22 cellular contexts compared by ENCODE assay signal in the genomic region with DNA sequence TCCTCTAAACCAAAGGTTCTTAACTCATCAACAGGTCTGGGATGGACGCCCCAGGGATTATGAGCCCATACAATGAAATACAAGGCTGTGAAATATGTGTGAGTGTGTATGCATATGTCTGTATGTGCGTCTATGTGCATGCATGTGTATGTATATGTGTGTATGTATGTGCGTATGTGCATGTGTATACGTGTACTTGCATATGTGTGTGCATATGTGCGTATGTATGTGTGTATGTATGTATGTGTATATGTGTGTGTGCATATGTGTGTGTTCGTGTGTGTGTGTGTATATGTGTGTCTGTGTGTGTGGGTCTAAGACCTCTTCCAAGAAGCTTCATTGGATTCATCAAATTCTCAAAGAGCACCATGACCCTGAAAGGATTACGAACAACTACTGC.
DNase-seq lines count a peak whose midpoint lies in the region; ATAC-seq, FAIRE-seq and TF ChIP-seq lines count a peak whose summit lies in the region.
"Had no signal": no experiment of that assay in that cellular context is flagged by ENCODE, and none has a peak within 500 bp of the region (broad histone marks: within the 10 kb centered on the region; RNA-seq: fewer than 3 reads in every experiment).

No MANE protein-coding gene starts in this region.

- H4K91ac ChIP-seq in IMR-90 (ENCODE audit: insufficient read depth, low read depth, low read length), result no peak overlapping the region

- H4K20me1 ChIP-seq in IMR-90 (ENCODE audit: insufficient read depth, low read length), result no peaks in the 10 kb centered on the region

- H3K27ac Mint-ChIP-seq in nephron progenitor cell, result peak overlapping the region; percentile 36
- H3K27ac Mint-ChIP-seq: B cell had no signal

- no peak for ATAC-seq in IMR-90 (ENCODE audit: low read depth)
- ATAC-seq in GM19397 (IDR thresholded peaks at IDR 0.05; ENCODE audit: unreplicated experiment), result no peak
- ATAC-seq in HG03442 (IDR thresholded peaks at IDR 0.05; ENCODE audit: unreplicated experiment), result no peak
- ATAC-seq in sciatic nerve, result no peak
- ATAC-seq: HCT116 had no signal

- 0 out of 2 replicates have a peak, but pooled peaks cover 2% of the 10 kb centered on the region for H3K9me3 ChIP-seq in IMR-90 (ENCODE audit: control insufficient read depth, insufficient read depth, low read length)

- no peak overlapping the region for H3K4ac ChIP-seq in IMR-90 (ENCODE audit: low read depth, low read length)

- no peaks in the 10 kb centered on the region for H3K27me3 ChIP-seq in IMR-90 (ENCODE audit: control insufficient read depth, insufficient read depth, low read length)
- H3K27me3 ChIP-seq: BLaER1 treated with 17β-estradiol and CSF1 and Interleukin-3, amounts not matched to agents 10 nM and 100 nM had no signal

- intact Hi-C loops in IMR-90 (cut with micrococcal nuclease) (no loop called here), sciatic nerve (cut with DNase I) (no loop called here)

- no peak overlapping the region for H3K4me3 ChIP-seq in IMR-90 (ENCODE audit: insufficient read depth, low read depth, low read length)
- H3K4me3 ChIP-seq: BLaER1 treated with 17β-estradiol and CSF1 and Interleukin-3, amounts not matched to agents 10 nM and 100 nM had no signal

- H3K4me1 Mint-ChIP-seq in nephron progenitor cell, result peaks cover 78% of the 10 kb centered on the region

- H3K27me3 Mint-ChIP-seq in nephron progenitor cell (ENCODE audit: low read depth, poor library complexity), result peaks cover 3% of the 10 kb centered on the region
- H3K27me3 Mint-ChIP-seq: B cell, IgD-negative memory B cell had no signal

- no peak overlapping the region for H3K27ac ChIP-seq in IMR-90 (ENCODE audit: insufficient read depth, low read length)
- H3K27ac ChIP-seq: BLaER1 treated with 17β-estradiol and CSF1 and Interleukin-3, amounts not matched to agents 10 nM and 100 nM; HL-60 had no signal

- no peak overlapping the region for H2BK15ac ChIP-seq in IMR-90 (ENCODE audit: low read depth, low read length)

- BruUV-seq in IMR-90 (replicated peaks; lab: Mats Ljungman, UMichigan), result no TSS peak

- H2AFZ ChIP-seq in IMR-90 (replicated peaks; ENCODE audit: low read length, poor library complexity), result no peak overlapping the region

- no peak overlapping the region for H3K4me2 ChIP-seq in IMR-90 (ENCODE audit: low read depth, low read length)
- H3K4me2 ChIP-seq: BLaER1 treated with 17β-estradiol and CSF1 and Interleukin-3, amounts not matched to agents 10 nM and 100 nM had no signal

- H3K9me1 ChIP-seq in IMR-90 (ENCODE audit: insufficient read depth, low read length), result 0 out of 2 replicates have a peak, but pooled peaks cover 3% of the 10 kb centered on the region

- H3K4me1 ChIP-seq in IMR-90 (ENCODE audit: control insufficient read depth, insufficient read depth, low read length), result peaks cover 3% of the 10 kb centered on the region; the same call in 1 of the 2 replicates

- CTCF ChIA-PET in IMR-90 (lab: Yijun Ruan, JAX), result interaction anchor here (0.5 kb wide), 1 partner anchor 30 kb away, joined by 3 read pairs; no protein-coding TSS in a partner anchor

- TF ChIP-seq POLR2A in GM12891 (IDR thresholded peaks at IDR 0.05; ENCODE audit: low read depth, low read length) (no peak), IMR-90 (IDR thresholded peaks at IDR 0.05; ENCODE audit: low read depth, low read length) (no peak)

- 84% methylated on average over 4 of the region's 7 CpGs; no CpG with 5 or more reads in 1 of the 2 experiments for WGBS in IMR-90 (ENCODE audit: extremely low coverage in 2 of 2, insufficient read length in 1 of 2), 2 experiments

- H3K9me3 Mint-ChIP-seq in nephron progenitor cell, result no peaks in the 10 kb centered on the region
- H3K9me3 Mint-ChIP-seq: CD8-positive, alpha-beta memory T cell; IgD-negative memory B cell had no signal

- no peak overlapping the region for H2BK5ac ChIP-seq in IMR-90 (ENCODE audit: low read depth, low read length, poor library complexity, severe bottlenecking)

- H3K56ac ChIP-seq in IMR-90 (ENCODE audit: extremely low read depth, insufficient read depth, low read length), result no peak overlapping the region

- peaks cover 7% of the 10 kb centered on the region for H3K36me3 Mint-ChIP-seq in nephron progenitor cell (ENCODE audit: low read depth)

- H4K8ac ChIP-seq in IMR-90 (ENCODE audit: low read depth in 2 of 2, low read length in 2 of 2), result no peak overlapping the region

- H3K79me1 ChIP-seq in IMR-90 (ENCODE audit: low read depth in 1 of 2, low read length in 2 of 2), result no peaks in the 10 kb centered on the region

- H2BK20ac ChIP-seq in IMR-90 (ENCODE audit: low read depth, low read length), result no peak overlapping the region

- H3K4me3 Mint-ChIP-seq in nephron progenitor cell, result no peak overlapping the region
- H3K4me3 Mint-ChIP-seq: B cell, IgD-negative memory B cell had no signal

- H3K18ac ChIP-seq in IMR-90 (ENCODE audit: low read depth, low read length), result no peak overlapping the region

- no peaks in the 10 kb centered on the region for H3K36me3 ChIP-seq in IMR-90 (ENCODE audit: control insufficient read depth, insufficient read depth, low read length)

- no peak overlapping the region for H4K5ac ChIP-seq in IMR-90 (ENCODE audit: low read depth, low read length)

- no peak for TF ChIP-seq RAD21 in IMR-90 (IDR thresholded peaks at IDR 0.05; ENCODE audit: low read length)

- peak overlapping the region; percentile 36 for H2AK9ac ChIP-seq in IMR-90 (replicated peaks; ENCODE audit: low read depth, low read length, poor library complexity)

- TF ChIP-seq CTCF in IMR-90 (conservative IDR thresholded peaks at IDR 0.05; ENCODE audit: low read depth, low read length) (no peak), nephron progenitor cell (IDR thresholded peaks at IDR 0.05) (no peak)

- DNase-seq in GM12891 (ENCODE audit: insufficient read length, low spot score) (no peak), IMR-90 (no peak), nephron progenitor cell (no peak), urothelium cell line (ENCODE audit: low spot score) (no peak), sciatic nerve (ENCODE audit: low spot score) (no peak)
- DNase-seq: CD8-positive, alpha-beta memory T cell; COR-L47; DMS 273 treated with DMSO at 0.1 percent for 48 hours; DMS53; DND-41; EL; GOT3; H7; KBM-7 had no signal

- no peak overlapping the region for H3K14ac ChIP-seq in IMR-90 (replicated peaks; ENCODE audit: low read depth, low read length)

- dilution Hi-C loops in IMR-90 (cut with HindIII; ENCODE audit: low sequenced_read_pairs, unreplicated experiment), result no loop called here

- H3K23ac ChIP-seq in IMR-90 (ENCODE audit: low read depth, low read length), result no peak overlapping the region

- POLR2A ChIA-PET in IMR-90 (lab: Charles Lee; ENCODE audit: unreplicated experiment), result no interaction called here

- FAIRE-seq in GM12891 (lab: Jason Lieb, UNC), result peak; percentile 77
- peak; percentile 92 for FAIRE-seq in urothelium cell line (lab: Jason Lieb, UNC)
- FAIRE-seq: GM12892 had no signal

- in situ Hi-C loops in IMR-90 (cut with MboI; ENCODE audit: low sequenced_read_pairs), result no loop called here

- H2AK5ac ChIP-seq in IMR-90 (ENCODE audit: low read depth, low read length), result no peak overlapping the region

- H3K9ac ChIP-seq in IMR-90 (ENCODE audit: low read depth, low read length), result no peak overlapping the region
- H3K9ac ChIP-seq: BLaER1 treated with 17β-estradiol and CSF1 and Interleukin-3, amounts not matched to agents 10 nM and 100 nM had no signal

- no peak overlapping the region for H2BK120ac ChIP-seq in IMR-90 (ENCODE audit: low read depth, low read length)

TF ChIP-seq in GM12891, 5 proteins besides CTCF, POLR2A, EP300 and RAD21:
- TF ChIP-seq POLR2AphosphoS5 (IDR thresholded peaks at IDR 0.05; ENCODE audit: low read depth, low read length) (no peak), TAF1 (IDR thresholded peaks at IDR 0.05; ENCODE audit: low read depth, low read length) (no peak), SPI1 (IDR thresholded peaks at IDR 0.05; ENCODE audit: low read depth, low read length) (no peak), PAX5 (IDR thresholded peaks at IDR 0.05; ENCODE audit: insufficient read depth, low read length, severe bottlenecking) (no peak), POU2F2 (IDR thresholded peaks at IDR 0.05; ENCODE audit: low read depth, low read length) (no peak)

TF ChIP-seq in IMR-90, 13 proteins besides CTCF, POLR2A, EP300 and RAD21:
- TF ChIP-seq MAZ (IDR thresholded peaks at IDR 0.05; ENCODE audit: borderline replicate concordance, low read depth, low read length) (no peak), MXI1 (IDR thresholded peaks at IDR 0.05; ENCODE audit: borderline replicate concordance, low read depth, low read length) (no peak)
